ENCODE assay signal across 8 cellular contexts in genomic region chr3:107524214-107525100, GRCh38. TPM values are rescaled to one million over a fixed set of nuclear protein-coding genes. Genes with fewer than 3 reads are reported as not detected.
DNase-seq lines count a peak whose midpoint lies in the region; ATAC-seq and TF ChIP-seq lines count a peak whose summit lies in the region.

No MANE protein-coding gene starts in this region.

- BruUV-seq in PC-9 (replicated peaks; lab: Mats Ljungman, UMichigan), result no TSS peak

- no peaks in the 10 kb centered on the region for H3K9me2 ChIP-seq in PC-9 (ENCODE audit: insufficient read depth)

- H3K27ac Mint-ChIP-seq in activated T-helper 2 cell treated with anti-CD3 and anti-CD28 coated beads, Interferon-gamma antibody, Interleukin-2, Interleukin-4, amounts not matched to agents 10 μg/mL and 5 μg/mL and 100 μg/mL, durations not matched to agents 14 hours and 24 hours and 36 hours, result peak overlapping the region; percentile 95
- peak overlapping the region; percentile 84 to 99 (median 96) for H3K27ac Mint-ChIP-seq in naive thymus-derived CD4-positive, alpha-beta T cell

- ATAC-seq in GM18498 (IDR thresholded peaks at IDR 0.05; ENCODE audit: unreplicated experiment), result peak; percentile 1
- ATAC-seq in naive thymus-derived CD4-positive, alpha-beta T cell, result peak; percentile 9

- intact Hi-C loops in PC-9 (cut with micrococcal nuclease; ENCODE audit: unreplicated experiment), result loop anchor here (5.0 kb wide), 1 partner anchor 252 kb away; no protein-coding TSS in a partner anchor
- intact Hi-C loops in activated T-helper 2 cell treated with anti-CD3 and anti-CD28 coated beads, Interferon-gamma antibody, Interleukin-2, Interleukin-4, amounts not matched to agents 10 μg/mL and 5 μg/mL and 100 μg/mL, durations not matched to agents 14 hours and 24 hours and 36 hours (cut with micrococcal nuclease), result loop anchor here (5.0 to 10.0 kb wide), 3 partner anchors 250 to 1303 kb away; no protein-coding TSS in a partner anchor
- intact Hi-C loops in naive thymus-derived CD4-positive, alpha-beta T cell (cut with micrococcal nuclease), result loop anchor here (1.0 to 10.0 kb wide), 15 partner anchors 8 to 1767 kb away; partner anchors contain the start of genes CIP2A (in 2 of the 2), DZIP3 (in 2 of the 2), TRAT1 (in 2 of the 2) and CBLB (in 1 of the 2)

- peak overlapping the region; percentile 96 for H3K4me3 Mint-ChIP-seq in activated T-helper 2 cell treated with anti-CD3 and anti-CD28 coated beads, Interferon-gamma antibody, Interleukin-2, Interleukin-4, amounts not matched to agents 10 μg/mL and 5 μg/mL and 100 μg/mL, durations not matched to agents 14 hours and 24 hours and 36 hours (ENCODE audit: low read depth)
- peak overlapping the region; percentile 75 to 100 (median 98) for H3K4me3 Mint-ChIP-seq in naive thymus-derived CD4-positive, alpha-beta T cell

- peaks cover 2% of the 10 kb centered on the region for H3K27me3 Mint-ChIP-seq in activated T-helper 2 cell treated with anti-CD3 and anti-CD28 coated beads, Interferon-gamma antibody, Interleukin-2, Interleukin-4, amounts not matched to agents 10 μg/mL and 5 μg/mL and 100 μg/mL, durations not matched to agents 14 hours and 24 hours and 36 hours (ENCODE audit: low read depth)
- H3K27me3 Mint-ChIP-seq in naive thymus-derived CD4-positive, alpha-beta T cell, result peaks cover 0 to 2% (median 0%) of the 10 kb centered on the region in 5 donors

- H3K4me3 ChIP-seq in PC-9, result peak overlapping the region; percentile 95
- peak overlapping the region; percentile 82 for H3K4me3 ChIP-seq in naive thymus-derived CD4-positive, alpha-beta T cell (ENCODE audit: low read length)

- peaks cover 23% of the 10 kb centered on the region for H3K4me1 ChIP-seq in PC-9 (replicated peaks; ENCODE audit: insufficient read depth)
- H3K4me1 ChIP-seq in naive thymus-derived CD4-positive, alpha-beta T cell (ENCODE audit: control insufficient read depth in 2 of 2, insufficient read depth in 2 of 2, low read length in 2 of 2), result peaks cover 9 to 14% of the 10 kb centered on the region in 2 donors

- H3K27ac ChIP-seq in PC-9, result peak overlapping the region; percentile 58
- peak overlapping the region; percentile 91 for H3K27ac ChIP-seq in naive thymus-derived CD4-positive, alpha-beta T cell (ENCODE audit: low read depth, low read length)
- peak overlapping the region; percentile 80 for H3K27ac ChIP-seq in substantia nigra (ENCODE audit: low read depth, low read length, poor library complexity, severe bottlenecking)

- H3K4me1 Mint-ChIP-seq in activated T-helper 2 cell treated with anti-CD3 and anti-CD28 coated beads, Interferon-gamma antibody, Interleukin-2, Interleukin-4, amounts not matched to agents 10 μg/mL and 5 μg/mL and 100 μg/mL, durations not matched to agents 14 hours and 24 hours and 36 hours (ENCODE audit: low read depth), result peaks cover 23% of the 10 kb centered on the region
- H3K4me1 Mint-ChIP-seq in naive thymus-derived CD4-positive, alpha-beta T cell, result peaks cover 27 to 52% (median 45%) of the 10 kb centered on the region in 7 donors

- H3K79me2 ChIP-seq in PC-9 (ENCODE audit: low read depth), result peaks cover 47% of the 10 kb centered on the region

- no peaks in the 10 kb centered on the region for H3K9me3 Mint-ChIP-seq in activated T-helper 2 cell treated with anti-CD3 and anti-CD28 coated beads, Interferon-gamma antibody, Interleukin-2, Interleukin-4, amounts not matched to agents 10 μg/mL and 5 μg/mL and 100 μg/mL, durations not matched to agents 14 hours and 24 hours and 36 hours
- H3K9me3 Mint-ChIP-seq in naive thymus-derived CD4-positive, alpha-beta T cell, result peaks cover 0 to 3% (median 0%) of the 10 kb centered on the region in 11 donors

- peaks cover 20% of the 10 kb centered on the region for H3K36me3 Mint-ChIP-seq in activated T-helper 2 cell treated with anti-CD3 and anti-CD28 coated beads, Interferon-gamma antibody, Interleukin-2, Interleukin-4, amounts not matched to agents 10 μg/mL and 5 μg/mL and 100 μg/mL, durations not matched to agents 14 hours and 24 hours and 36 hours (ENCODE audit: low read depth)
- peaks cover 0 to 15% (median 5%) of the 10 kb centered on the region in 5 donors for H3K36me3 Mint-ChIP-seq in naive thymus-derived CD4-positive, alpha-beta T cell

- peaks cover 14% of the 10 kb centered on the region; the same call in 1 of the 2 replicates for H3K36me3 ChIP-seq in PC-9 (ENCODE audit: low read depth)
- peaks cover 0 to 12% (median 0%) of the 10 kb centered on the region in 3 experiments for H3K36me3 ChIP-seq in naive thymus-derived CD4-positive, alpha-beta T cell (ENCODE audit: control insufficient read depth in 2 of 3, insufficient read depth in 3 of 3, low read length in 3 of 3)

- H3F3A ChIP-seq in PC-9 (ENCODE audit: insufficient read depth, low read depth), result peaks cover 10% of the 10 kb centered on the region; the same call in 1 of the 2 replicates

- peak overlapping the region; percentile 88 for H3K4me2 ChIP-seq in PC-9

- H3K9me3 ChIP-seq in PC-9 (ENCODE audit: insufficient read depth, low read depth), result no peaks in the 10 kb centered on the region
- no peaks in the 10 kb centered on the region for H3K9me3 ChIP-seq in naive thymus-derived CD4-positive, alpha-beta T cell (ENCODE audit: control insufficient read depth in 2 of 3, low read length in 3 of 3)

- peak; percentile 49 for DNase-seq in A172 (ENCODE audit: low spot score)
- peak; percentile 67 to 72 for DNase-seq in PC-9
- peak; percentile 16 for DNase-seq in activated T-helper 2 cell treated with anti-CD3 and anti-CD28 coated beads, Interferon-gamma antibody, Interleukin-2, Interleukin-4, amounts not matched to agents 10 μg/mL and 5 μg/mL and 100 μg/mL, durations not matched to agents 14 hours and 24 hours and 36 hours (ENCODE audit: low spot score)
- DNase-seq in fibroblast of peridontal ligament (ENCODE audit: extremely low read depth), result peak; percentile 31
- peak; percentile 24 to 59 (median 44) for DNase-seq in naive thymus-derived CD4-positive, alpha-beta T cell
- DNase-seq in substantia nigra (lab: John Stamatoyannopoulos, UW), result peak in 48 of 49 donors; percentile 2 to 73 (median 33)
- no peak for DNase-seq in epidermal melanocyte (ENCODE audit: insufficient read length, low spot score)

- no peak for TF ChIP-seq CTCF in PC-9 (conservative IDR thresholded peaks at IDR 0.05)

- no peaks in the 10 kb centered on the region for H3K27me3 ChIP-seq in PC-9 (ENCODE audit: insufficient read depth, low read depth)
- no peaks in the 10 kb centered on the region for H3K27me3 ChIP-seq in naive thymus-derived CD4-positive, alpha-beta T cell (ENCODE audit: control insufficient read depth in 2 of 2, insufficient read depth in 2 of 2, low read length in 2 of 2)

- H2AFZ ChIP-seq in PC-9, result peak overlapping the region; percentile 95

- H4K20me1 ChIP-seq in PC-9 (ENCODE audit: insufficient read depth), result no peaks in the 10 kb centered on the region

- POLR2A ChIA-PET in PC-9 (lab: Charles Lee; ENCODE audit: unreplicated experiment), result interaction anchor here (0.5 to 0.8 kb wide), 9 partner anchors 13 to 1153 kb away, joined by 3 to 16 read pairs (median 4); no protein-coding TSS in a partner anchor
- POLR2A ChIA-PET in naive thymus-derived CD4-positive, alpha-beta T cell (lab: Charles Lee), result interaction anchor here (0.5 to 1.3 kb wide), 8 partner anchors 9 to 450 kb away, joined by 3 to 8 read pairs (median 4); no protein-coding TSS in a partner anchor

- CTCF ChIA-PET in PC-9 (lab: Charles Lee), result interaction anchor here (0.6 to 0.9 kb wide), 2 partner anchors 95 to 288 kb away, joined by 3 read pairs; no protein-coding TSS in a partner anchor
- CTCF ChIA-PET in naive thymus-derived CD4-positive, alpha-beta T cell (lab: Charles Lee), result no interaction called here

RNA-seq across cellular contexts. Expression of gene BBX, which starts 1.7 kb away (rescaled TPM):
- 33.8 and 63.2 TPM in 2 replicates for total RNA-seq in A172 (2014; rRNA removed; shearing (Covaris generic))
- 91.7 and 92.5 TPM in 2 replicates for total RNA-seq in PC-9 (2021)
- total RNA-seq in activated T-helper 2 cell treated with anti-CD3 and anti-CD28 coated beads, Interferon-gamma antibody, Interleukin-2, Interleukin-4, amounts not matched to agents 10 μg/mL and 5 μg/mL and 100 μg/mL, durations not matched to agents 14 hours and 24 hours and 36 hours, result 35.8 and 39.8 TPM in 2 replicates
- 100 to 1,000 TPM in 1 of 5 experiments, 10 to 100 TPM in 4; 44.3 to 103 (median 73.5) TPM for total RNA-seq in naive thymus-derived CD4-positive, alpha-beta T cell
- 100 to 1,000 TPM in 1 of 2 donors, 10 to 100 TPM in 1; 93.4 to 120 TPM for polyA plus RNA-seq in naive thymus-derived CD4-positive, alpha-beta T cell
